Comparison of ENCODE assay signal across 11 cellular contexts in genomic region chr19:29119582-29119981, GRCh38.
DNase-seq lines count a peak whose midpoint lies in the region; ATAC-seq and TF ChIP-seq lines count a peak whose summit lies in the region.
"Had no signal": no experiment of that assay in that cellular context is flagged by ENCODE, and none has a peak within 500 bp of the region (broad histone marks: within the 10 kb centered on the region; RNA-seq: fewer than 3 reads in every experiment).

No MANE protein-coding gene starts in this region.

- H3K27ac ChIP-seq in DOHH2 (ENCODE audit: low read depth, low read length) (no peak overlapping the region), psoas muscle (no peak overlapping the region)
- H3K27ac ChIP-seq: brain microvascular endothelial cell, stomach had no signal

- intact Hi-C loops in psoas muscle (cut with DNase I), result loop anchor here in 1 of 2 donors (1.0 kb wide), 1 partner anchor 144 kb away; no protein-coding TSS in a partner anchor

- H3K36me3 ChIP-seq in DOHH2 (ENCODE audit: control insufficient read depth, low read length) (no peaks in the 10 kb centered on the region), Loucy (ENCODE audit: insufficient read depth, low read length) (no peaks in the 10 kb centered on the region), psoas muscle (ENCODE audit: insufficient read depth in 1 of 2, low read depth in 1 of 2) (no peaks in the 10 kb centered on the region)
- H3K36me3 ChIP-seq: brain microvascular endothelial cell, stomach had no signal

- H3K9ac ChIP-seq in Loucy (ENCODE audit: low read depth, low read length, poor library complexity, severe bottlenecking), result no peak overlapping the region

- 54 to 57% (median 54%) methylated on average over 9 of the region's 9 CpGs for WGBS in psoas muscle, 3 donors

- H3K27me3 ChIP-seq in DOHH2 (ENCODE audit: control insufficient read depth, low read length), result no peaks in the 10 kb centered on the region
- no peaks in the 10 kb centered on the region for H3K27me3 ChIP-seq in Loucy (ENCODE audit: insufficient read depth, low read length, poor library complexity, severe bottlenecking)
- H3K27me3 ChIP-seq in psoas muscle (ENCODE audit: insufficient read depth in 3 of 3, low read length in 2 of 3), result no peaks in the 10 kb centered on the region
- H3K27me3 ChIP-seq: brain microvascular endothelial cell, stomach had no signal

- peak in 2 of 4 donors; percentile 54 to 73 for ATAC-seq in psoas muscle
- ATAC-seq in HG03469 (IDR thresholded peaks at IDR 0.05; ENCODE audit: unreplicated experiment), result no peak
- ATAC-seq: activated CD4-positive, alpha-beta T cell treated with anti-CD3 and anti-CD28 coated beads for 36 hours had no signal

- H3K79me2 ChIP-seq in DOHH2 (ENCODE audit: control insufficient read depth, low read length) (no peaks in the 10 kb centered on the region), Loucy (ENCODE audit: insufficient read depth, low read length) (no peaks in the 10 kb centered on the region)

- DNase-seq in fibroblast of mammary gland (ENCODE audit: low read depth) (peak; percentile 10), psoas muscle (no peak), NAMALWA (ENCODE audit: low spot score) (no peak)
- no peak for DNase-seq in activated naive CD4-positive, alpha-beta T cell treated with Interleukin-2 at 50 U/mL for 16 hours
- DNase-seq: activated CD4-positive, alpha-beta T cell treated with anti-CD3 and anti-CD28 coated beads for 36 hours; brain microvascular endothelial cell; NCI-H748 treated with DMSO at 0.1 percent for 48 hours; stomach had no signal

- H3K4me1 ChIP-seq in DOHH2 (ENCODE audit: control insufficient read depth, low read length) (no peaks in the 10 kb centered on the region), Loucy (ENCODE audit: insufficient read depth, low read length, poor library complexity, severe bottlenecking) (no peaks in the 10 kb centered on the region), psoas muscle (no peaks in the 10 kb centered on the region)
- H3K4me1 ChIP-seq: stomach had no signal

- TF ChIP-seq CTCF in DOHH2 (IDR thresholded peaks at IDR 0.05; ENCODE audit: low read depth, low read length, poor library complexity, severe bottlenecking), result peak; percentile 12
- peak; percentile 13; the same call in 1 of the 2 replicates for TF ChIP-seq CTCF in Loucy (conservative IDR thresholded peaks at IDR 0.05; ENCODE audit: low read length)
- peak; percentile 5 for TF ChIP-seq CTCF in fibroblast of mammary gland (conservative IDR thresholded peaks at IDR 0.05; ENCODE audit: control insufficient read depth, insufficient read depth, low read depth, low read length)
- peak; percentile 34 for TF ChIP-seq CTCF in psoas muscle (IDR thresholded peaks at IDR 0.05)

- H4K20me1 ChIP-seq in DOHH2 (ENCODE audit: control insufficient read depth, insufficient read depth, low read depth, low read length) (no peaks in the 10 kb centered on the region), Loucy (ENCODE audit: insufficient read depth, low read length, poor library complexity, severe bottlenecking) (no peaks in the 10 kb centered on the region)

- no peaks in the 10 kb centered on the region for H3F3A ChIP-seq in DOHH2 (ENCODE audit: control insufficient read depth, insufficient read depth)
- H3F3A ChIP-seq in Loucy (ENCODE audit: low read depth), result no peaks in the 10 kb centered on the region

- no peaks in the 10 kb centered on the region for H3K9me3 ChIP-seq in DOHH2 (ENCODE audit: control insufficient read depth, insufficient read depth, low read length)
- no peaks in the 10 kb centered on the region; the same call in 1 of the 2 replicates for H3K9me3 ChIP-seq in Loucy (ENCODE audit: insufficient read depth, low read depth, low read length)
- no peaks in the 10 kb centered on the region for H3K9me3 ChIP-seq in psoas muscle

- no peak overlapping the region for H3K4me3 ChIP-seq in DOHH2 (ENCODE audit: low read length)
- H3K4me3 ChIP-seq in Loucy (ENCODE audit: low read length, poor library complexity, severe bottlenecking), result no peak overlapping the region
- H3K4me3 ChIP-seq in fibroblast of mammary gland (ENCODE audit: control insufficient read depth, low read depth, low read length), result no peak overlapping the region
- H3K4me3 ChIP-seq in psoas muscle, result no peak overlapping the region
- H3K4me3 ChIP-seq: stomach had no signal

- H3K9me2 ChIP-seq in DOHH2 (replicated peaks; ENCODE audit: control insufficient read depth, low read length), result no peaks in the 10 kb centered on the region
- H3K9me2 ChIP-seq in Loucy (replicated peaks; ENCODE audit: low read depth, low read length), result no peaks in the 10 kb centered on the region

- H3K4me2 ChIP-seq in DOHH2 (ENCODE audit: low read length), result no peak overlapping the region
- H3K4me2 ChIP-seq in Loucy (ENCODE audit: low read depth, low read length, poor library complexity, severe bottlenecking), result no peak overlapping the region

- no peak overlapping the region for H2AFZ ChIP-seq in Loucy (ENCODE audit: low read length)
